In genomic region chr14:101458536-101459391, GRCh38 we compare ENCODE assay signal across 11 cellular contexts.
DNase-seq lines count a peak whose midpoint lies in the region; FAIRE-seq and TF ChIP-seq lines count a peak whose summit lies in the region.
"Had no signal": no experiment of that assay in that cellular context is flagged by ENCODE, and none has a peak within 500 bp of the region (broad histone marks: within the 10 kb centered on the region; RNA-seq: fewer than 3 reads in every experiment).

No MANE protein-coding gene starts in this region.

- H3K14ac ChIP-seq in mesenchymal stem cell (ENCODE audit: low read length in 2 of 2): no peak overlapping the region

- no peaks in the 10 kb centered on the region for H3K79me1 ChIP-seq in mesenchymal stem cell (replicated peaks; ENCODE audit: low read length, poor library complexity, severe bottlenecking)

- H4K8ac ChIP-seq in mesenchymal stem cell (ENCODE audit: low read length): no peak overlapping the region

- H2AFZ ChIP-seq in mesenchymal stem cell (ENCODE audit: low read depth, low read length): no peak overlapping the region

- peak overlapping the region; percentile 7 for H3K4me3 ChIP-seq in colonic mucosa
- H3K4me3 ChIP-seq in mesenchymal stem cell (ENCODE audit: insufficient read depth in 1 of 2, low read depth in 1 of 2, low read length in 2 of 2): peak overlapping the region in 1 of 2 experiments; percentile 32
- peak overlapping the region; percentile 1 to 30 (median 14) for H3K4me3 ChIP-seq in stomach
- no peak overlapping the region for H3K4me3 ChIP-seq in CD4-positive, alpha-beta memory T cell (ENCODE audit: low read length in 2 of 2)

- no peak overlapping the region for H3K18ac ChIP-seq in mesenchymal stem cell (ENCODE audit: low read depth in 1 of 2, low read length in 2 of 2)

- POLR2A ChIA-PET in CD4-positive, alpha-beta memory T cell (lab: Charles Lee; ENCODE audit: partially characterized antibody): no interaction called here

- no peaks in the 10 kb centered on the region for H3K36me3 Mint-ChIP-seq in activated naive CD4-positive, alpha-beta T cell treated with anti-CD3 and anti-CD28 coated beads for 36 hours (ENCODE audit: low read depth)
- no peaks in the 10 kb centered on the region for H3K36me3 Mint-ChIP-seq in CD4-positive, alpha-beta memory T cell

- no peak overlapping the region for H3K27ac Mint-ChIP-seq in activated naive CD4-positive, alpha-beta T cell treated with anti-CD3 and anti-CD28 coated beads for 36 hours
- no peak overlapping the region for H3K27ac Mint-ChIP-seq in CD4-positive, alpha-beta memory T cell
- H3K27ac Mint-ChIP-seq: naive thymus-derived CD8-positive, alpha-beta T cell had no signal

- H3K36me3 ChIP-seq in colonic mucosa (no peaks in the 10 kb centered on the region), mesenchymal stem cell (ENCODE audit: control insufficient read depth in 1 of 2, insufficient read depth in 2 of 2, low read depth in 1 of 2, low read length in 2 of 2) (no peaks in the 10 kb centered on the region), stomach (no peaks in the 10 kb centered on the region)
- H3K36me3 ChIP-seq in CD4-positive, alpha-beta memory T cell (ENCODE audit: insufficient read depth, low read length): no peaks in the 10 kb centered on the region
- H3K36me3 ChIP-seq: adrenal gland had no signal

- H3K4ac ChIP-seq in mesenchymal stem cell (ENCODE audit: low read depth in 1 of 2, low read length in 2 of 2): no peak overlapping the region

- WGBS in mesenchymal stem cell: 5% methylated on average over 86 of the region's 93 CpGs
- 4 to 20% (median 8%) methylated on average over 18 to 93 of the region's 93 CpGs for WGBS in stomach, 5 donors

- H3K27me3 ChIP-seq in colonic mucosa: peaks cover 21% of the 10 kb centered on the region
- peaks cover 54 to 65% of the 10 kb centered on the region in 2 experiments for H3K27me3 ChIP-seq in mesenchymal stem cell (ENCODE audit: control insufficient read depth in 1 of 2, insufficient read depth in 1 of 2, low read length in 2 of 2)
- H3K27me3 ChIP-seq in stomach: peaks cover 25 to 83% (median 38%) of the 10 kb centered on the region in 3 donors
- peaks cover 36% of the 10 kb centered on the region for H3K27me3 ChIP-seq in CD4-positive, alpha-beta memory T cell (ENCODE audit: insufficient read depth, low read length)

- no peak for TF ChIP-seq EP300 in stomach (IDR thresholded peaks at IDR 0.05)

- H2BK120ac ChIP-seq in mesenchymal stem cell (ENCODE audit: low read depth, low read length): no peak overlapping the region

- H3K9ac ChIP-seq in colonic mucosa (ENCODE audit: low read depth in 2 of 2, low read length in 2 of 2) (no peak overlapping the region), mesenchymal stem cell (ENCODE audit: low read length) (no peak overlapping the region)

- H3K9me3 ChIP-seq in colonic mucosa (no peaks in the 10 kb centered on the region), mesenchymal stem cell (ENCODE audit: control insufficient read depth, low read length) (no peaks in the 10 kb centered on the region), stomach (no peaks in the 10 kb centered on the region)
- no peaks in the 10 kb centered on the region for H3K9me3 ChIP-seq in CD4-positive, alpha-beta memory T cell (ENCODE audit: control insufficient read depth in 1 of 2, low read length in 2 of 2)
- H3K9me3 ChIP-seq: adrenal gland had no signal

- no peak for FAIRE-seq in GM12892 (lab: Jason Lieb, UNC)

- no peak for DNase-seq in activated naive CD4-positive, alpha-beta T cell treated with anti-CD3 and anti-CD28 coated beads for 36 hours
- no peak for DNase-seq in activated naive CD4-positive, alpha-beta T cell treated with anti-CD3 and anti-CD28 coated beads, Interleukin-2, amount 50 U/mL, for 16 hours
- DNase-seq in colonic mucosa (no peak), mesenchymal stem cell (no peak), stomach (peak; percentile 17), GM12892 (ENCODE audit: insufficient read length) (no peak), NCI-H1694 (lab: John Stamatoyannopoulos, UW) (no peak)
- no peak for DNase-seq in CD4-positive, alpha-beta memory T cell
- DNase-seq: activated CD4-positive, CD25-positive, alpha-beta regulatory T cell; adrenal gland; naive thymus-derived CD8-positive, alpha-beta T cell had no signal

- no peak overlapping the region for H3K27ac ChIP-seq in colonic mucosa
- no peak overlapping the region for H3K27ac ChIP-seq in mesenchymal stem cell (ENCODE audit: low read length, poor library complexity, severe bottlenecking)
- H3K27ac ChIP-seq in stomach: no peak overlapping the region
- H3K27ac ChIP-seq in CD4-positive, alpha-beta memory T cell (ENCODE audit: low read depth, low read length): no peak overlapping the region
- H3K27ac ChIP-seq: adrenal gland had no signal

- H3K27me3 Mint-ChIP-seq in activated naive CD4-positive, alpha-beta T cell treated with anti-CD3 and anti-CD28 coated beads for 36 hours (ENCODE audit: low read depth): peaks cover 51% of the 10 kb centered on the region
- peaks cover 40 to 43% of the 10 kb centered on the region in 2 donors for H3K27me3 Mint-ChIP-seq in CD4-positive, alpha-beta memory T cell

- no peak overlapping the region for H3K23ac ChIP-seq in mesenchymal stem cell (ENCODE audit: low read length in 2 of 2)

- no peak overlapping the region for H2BK12ac ChIP-seq in mesenchymal stem cell (ENCODE audit: low read length in 2 of 2)

- H3K4me2 ChIP-seq in mesenchymal stem cell (ENCODE audit: low read length, poor library complexity, severe bottlenecking): peak overlapping the region; percentile 66

- intact Hi-C loops in activated naive CD4-positive, alpha-beta T cell treated with anti-CD3 and anti-CD28 coated beads for 36 hours (cut with micrococcal nuclease): no loop called here
- intact Hi-C loops in colonic mucosa (cut with DNase I) (no loop called here), stomach (cut with DNase I; ENCODE audit: low total_unique reads) (no loop called here)
- intact Hi-C loops in CD4-positive, alpha-beta memory T cell (cut with micrococcal nuclease): no loop called here

- no peak overlapping the region for H2BK5ac ChIP-seq in mesenchymal stem cell (ENCODE audit: low read depth, low read length, poor library complexity, severe bottlenecking)

- no peak overlapping the region for H2BK15ac ChIP-seq in mesenchymal stem cell (ENCODE audit: low read depth, poor library complexity, severe bottlenecking)

- H3K4me3 Mint-ChIP-seq in activated naive CD4-positive, alpha-beta T cell treated with anti-CD3 and anti-CD28 coated beads for 36 hours: peak overlapping the region; percentile 32
- H3K4me3 Mint-ChIP-seq in CD4-positive, alpha-beta memory T cell: peak overlapping the region in 1 of 8 donors; percentile 36

- CTCF ChIA-PET in activated naive CD4-positive, alpha-beta T cell treated with anti-CD3 and anti-CD28 coated beads for 36 hours (lab: Charles Lee): interaction anchor here (0.6 kb wide), 1 partner anchor 1140 kb away, joined by 4 read pairs; no protein-coding TSS in a partner anchor
- CTCF ChIA-PET in CD4-positive, alpha-beta memory T cell (lab: Charles Lee; ENCODE audit: partially characterized antibody): no interaction called here

- no peak overlapping the region for H4K91ac ChIP-seq in mesenchymal stem cell (ENCODE audit: low read length)

- peaks cover 5% of the 10 kb centered on the region for H3K4me1 Mint-ChIP-seq in activated naive CD4-positive, alpha-beta T cell treated with anti-CD3 and anti-CD28 coated beads for 36 hours (ENCODE audit: low read depth)
- peaks cover 2 to 14% (median 6%) of the 10 kb centered on the region in 4 donors for H3K4me1 Mint-ChIP-seq in CD4-positive, alpha-beta memory T cell

- H3K4me1 ChIP-seq in colonic mucosa (no peaks in the 10 kb centered on the region), mesenchymal stem cell (ENCODE audit: control insufficient read depth, insufficient read depth, low read depth, low read length) (peaks cover 12% of the 10 kb centered on the region), stomach (peaks cover 9 to 24% (median 11%) of the 10 kb centered on the region in 4 donors)
- H3K4me1 ChIP-seq in CD4-positive, alpha-beta memory T cell (ENCODE audit: insufficient read depth, low read length): no peaks in the 10 kb centered on the region

- no peak overlapping the region for H2AK5ac ChIP-seq in mesenchymal stem cell (ENCODE audit: low read length, severe bottlenecking)

- TF ChIP-seq POLR2A in stomach (IDR thresholded peaks at IDR 0.05) (no peak), GM12892 (IDR thresholded peaks at IDR 0.05; ENCODE audit: low read depth, low read length) (no peak)

- no peak for TF ChIP-seq CTCF in colonic mucosa (IDR thresholded peaks at IDR 0.05)
- TF ChIP-seq CTCF in stomach (IDR thresholded peaks at IDR 0.05): no peak

- peaks cover 4% of the 10 kb centered on the region for H3K9me3 Mint-ChIP-seq in activated naive CD4-positive, alpha-beta T cell treated with anti-CD3 and anti-CD28 coated beads for 36 hours
- peaks cover 0 to 9% (median 1%) of the 10 kb centered on the region in 8 donors for H3K9me3 Mint-ChIP-seq in CD4-positive, alpha-beta memory T cell

Comparison
In these comparisons a context has a peak if more than half of its experiments do, and no peak if none do; other contexts are left out.
1. H3K4me3 ChIP-seq: peak in colonic mucosa (single experiment) and stomach (4 of 4); none in CD4-positive, alpha-beta memory T cell (0 of 2).